In the genomic region with DNA sequence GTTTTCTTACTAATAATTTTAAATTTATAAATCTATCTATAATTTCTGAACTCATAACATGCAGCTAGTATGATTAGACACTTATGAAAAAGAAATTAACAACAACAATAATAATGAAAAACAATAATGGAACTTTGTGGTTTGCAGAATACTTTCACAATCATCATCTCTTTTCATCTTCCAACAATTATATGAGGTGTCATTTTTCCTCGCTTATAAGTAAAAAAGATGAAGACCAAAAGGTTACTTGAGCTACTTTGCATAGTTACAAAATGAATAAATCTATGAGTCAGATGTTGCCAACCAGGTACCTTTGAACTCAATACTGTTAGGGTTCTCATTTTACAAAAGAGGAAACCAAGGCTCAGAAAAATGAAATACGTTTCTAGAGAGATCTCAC, we compare ENCODE assay signal across 11 cellular contexts.
DNase-seq lines count a peak whose midpoint lies in the region; ATAC-seq lines count a peak whose summit lies in the region.
"Had no signal": no experiment of that assay in that cellular context is flagged by ENCODE, and none has a peak within 500 bp of the region (broad histone marks: within the 10 kb centered on the region; RNA-seq: fewer than 3 reads in every experiment).

No MANE protein-coding gene starts in this region.

- ATAC-seq in GM18498 (IDR thresholded peaks at IDR 0.05; ENCODE audit: unreplicated experiment): peak; percentile 82
- ATAC-seq in GM19395 (IDR thresholded peaks at IDR 0.05; ENCODE audit: unreplicated experiment): peak; percentile 92
- ATAC-seq in HG02759 (IDR thresholded peaks at IDR 0.05; ENCODE audit: unreplicated experiment): peak; percentile 76
- peak; percentile 62 for ATAC-seq in HG03460 (IDR thresholded peaks at IDR 0.05; ENCODE audit: unreplicated experiment)
- ATAC-seq in HG03135 (IDR thresholded peaks at IDR 0.05; ENCODE audit: unreplicated experiment): no peak

- intact Hi-C loops in posterior vena cava (cut with DNase I): no loop called here

- DNase-seq in NCI-H69 (lab: John Stamatoyannopoulos, UW) (no peak), posterior vena cava (ENCODE audit: low spot score) (no peak), NCI-H446 (lab: John Stamatoyannopoulos, UW) (no peak)
- DNase-seq: activated T-cell treated with anti-CD3 and anti-CD28 coated beads, Interleukin-2, amount 50 U/mL, for 24 hours; GDM1; HCEC 1CT had no signal
